9 cellular contexts compared by ENCODE assay signal in the genomic region with DNA sequence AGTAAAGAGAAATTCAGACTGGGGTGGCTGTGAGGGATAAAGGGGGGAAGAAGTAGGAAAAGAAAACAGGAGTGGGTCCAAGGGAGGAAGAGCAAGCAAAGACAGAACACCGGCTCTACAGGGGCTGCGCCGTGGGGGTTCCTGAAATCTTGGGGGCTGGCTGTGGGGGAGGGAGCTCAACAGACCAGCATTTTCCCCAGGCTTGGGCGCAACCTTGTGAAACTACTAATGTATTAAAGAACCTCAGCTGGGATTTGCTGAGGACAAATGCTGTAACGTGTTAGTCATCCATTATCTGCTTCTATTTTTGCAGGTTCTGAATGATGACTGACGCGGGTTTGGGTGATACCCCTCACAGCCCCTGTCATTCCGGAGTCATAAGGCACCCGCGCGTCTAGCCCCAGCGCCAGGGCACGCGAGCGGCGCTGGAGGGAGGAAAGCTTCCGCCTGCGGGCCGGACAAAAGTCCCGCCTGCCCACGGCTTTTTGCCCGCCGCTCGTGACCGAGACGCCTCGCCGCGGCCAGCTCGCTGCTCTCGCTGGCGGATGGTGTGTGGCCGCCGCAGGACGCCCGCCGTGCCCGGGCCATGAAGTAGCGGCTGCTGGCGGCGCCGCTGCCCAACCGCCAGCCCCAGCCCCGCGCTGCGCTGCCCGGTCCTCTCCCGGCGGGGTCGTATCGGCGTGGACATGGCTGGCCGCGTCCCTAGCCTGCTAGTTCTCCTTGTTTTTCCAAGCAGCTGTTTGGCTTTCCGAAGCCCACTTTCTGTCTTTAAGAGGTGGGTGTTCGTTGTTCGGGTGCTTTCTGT.
DNase-seq lines count a peak whose midpoint lies in the region; ATAC-seq and TF ChIP-seq lines count a peak whose summit lies in the region.
"Had no signal": no experiment of that assay in that cellular context is flagged by ENCODE, and none has a peak within 500 bp of the region (broad histone marks: within the 10 kb centered on the region; RNA-seq: fewer than 3 reads in every experiment).

No MANE protein-coding gene starts in this region.

- H3K79me2 ChIP-seq in hepatocyte: no peaks in the 10 kb centered on the region

- no peaks in the 10 kb centered on the region for H3K9me3 ChIP-seq in SJCRH30 (replicated peaks)
- no peaks in the 10 kb centered on the region for H3K9me3 ChIP-seq in hepatocyte (ENCODE audit: low read depth)
- no peaks in the 10 kb centered on the region for H3K9me3 ChIP-seq in prostate gland

- WGBS in hepatocyte (ENCODE audit: low lambda C conversion rate, missing lambda C conversion rate): 2% methylated on average over 57 of the region's 57 CpGs
- WGBS in prostate gland: under 1% methylated on average over 56 of the region's 57 CpGs

- H2AFZ ChIP-seq in hepatocyte: peak overlapping the region; percentile 82

- H3K4me1 ChIP-seq in SJCRH30 (no peaks in the 10 kb centered on the region), hepatocyte (ENCODE audit: insufficient read depth) (no peaks in the 10 kb centered on the region), prostate gland (replicated peaks) (no peaks in the 10 kb centered on the region)

- intact Hi-C loops in prostate gland (cut with DNase I): loop anchor here (5.0 kb wide), 1 partner anchor 83 kb away; no protein-coding TSS in a partner anchor

- peak overlapping the region; percentile 71 for H3K4me3 ChIP-seq in SJCRH30
- peak overlapping the region; percentile 76 for H3K4me3 ChIP-seq in hepatocyte
- peak overlapping the region; percentile 45 to 47 for H3K4me3 ChIP-seq in prostate gland

- H3K27me3 ChIP-seq in SJCRH30 (no peaks in the 10 kb centered on the region), hepatocyte (no peaks in the 10 kb centered on the region), prostate gland (replicated peaks; ENCODE audit: insufficient read depth) (no peaks in the 10 kb centered on the region)

- peak overlapping the region; percentile 88 for H3K4me2 ChIP-seq in hepatocyte

- DNase-seq in COR-L47 (lab: John Stamatoyannopoulos, UW) (peak; percentile 62), SJCRH30 (peak; percentile 72 to 74), astrocyte of the hippocampus (ENCODE audit: low read depth, low spot score) (peak; percentile 89), hepatocyte (ENCODE audit: low spot score) (peak; percentile 72), prostate gland (ENCODE audit: low spot score) (peak; percentile 38), KG1 (lab: John Stamatoyannopoulos, UW) (no peak)

- ATAC-seq in GM19463 (IDR thresholded peaks at IDR 0.05; ENCODE audit: unreplicated experiment) (peak; percentile 71), HG03520 (IDR thresholded peaks at IDR 0.05; ENCODE audit: unreplicated experiment) (peak; percentile 73)

- no peak for TF ChIP-seq CTCF in hepatocyte (IDR thresholded peaks at IDR 0.05; ENCODE audit: poor library complexity)
- peak in 1 of 4 experiments; percentile 9 for TF ChIP-seq CTCF in prostate gland (IDR thresholded peaks at IDR 0.05)

- H3K27ac ChIP-seq in SJCRH30: peak overlapping the region; percentile 81
- peak overlapping the region; percentile 81 for H3K27ac ChIP-seq in hepatocyte
- peak overlapping the region; percentile 69 to 73 for H3K27ac ChIP-seq in prostate gland
- H3K27ac ChIP-seq: VCaP had no signal

- H3K36me3 ChIP-seq in SJCRH30: 0 out of 2 replicates have a peak, but pooled peaks cover 3% of the 10 kb centered on the region
- H3K36me3 ChIP-seq in hepatocyte (replicated peaks; ENCODE audit: insufficient read depth, low read depth): no peaks in the 10 kb centered on the region
- H3K36me3 ChIP-seq in prostate gland: no peaks in the 10 kb centered on the region

- H3K9me2 ChIP-seq in hepatocyte (replicated peaks; ENCODE audit: insufficient read depth): no peaks in the 10 kb centered on the region

- H4K20me1 ChIP-seq in hepatocyte (ENCODE audit: insufficient read depth, poor library complexity, severe bottlenecking): no peaks in the 10 kb centered on the region

- no peak for TF ChIP-seq POLR2A in prostate gland (IDR thresholded peaks at IDR 0.05)
